In genomic region chrX:66200855-66201795, GRCh38 we compare ENCODE assay signal across 9 cellular contexts. TPM values are rescaled to one million over a fixed set of nuclear protein-coding genes. Genes with fewer than 3 reads are reported as not detected.
A peak's percentile ranks its signal among the peaks of the same experiment; 100 is the strongest.
DNase-seq lines count a peak whose midpoint lies in the region; ATAC-seq, FAIRE-seq and TF ChIP-seq lines count a peak whose summit lies in the region.
"Had no signal": no experiment of that assay in that cellular context is flagged by ENCODE, and none has a peak within 500 bp of the region (broad histone marks: within the 10 kb centered on the region; RNA-seq: fewer than 3 reads in every experiment).

No MANE protein-coding gene starts in this region.

- in situ Hi-C loops in GM23248 (cut with MboI) = loop anchor here (10.0 kb wide), 1 partner anchor 524 kb away; no protein-coding TSS in a partner anchor

- no peak overlapping the region for H2AFZ ChIP-seq in GM23248

- no peaks in the 10 kb centered on the region for H3K27me3 Mint-ChIP-seq in CD8-positive, alpha-beta T cell (ENCODE audit: low read depth)
- H3K27me3 Mint-ChIP-seq in T-helper 17 cell = no peaks in the 10 kb centered on the region

- H3K4me1 ChIP-seq in CD8-positive, alpha-beta T cell (ENCODE audit: insufficient read depth, low read length) = no peaks in the 10 kb centered on the region
- no peaks in the 10 kb centered on the region for H3K4me1 ChIP-seq in GM23248 (ENCODE audit: insufficient read depth)

- no peaks in the 10 kb centered on the region for H3K36me3 ChIP-seq in CD8-positive, alpha-beta T cell (ENCODE audit: insufficient read depth, low read length)
- no peaks in the 10 kb centered on the region for H3K36me3 ChIP-seq in GM23248 (ENCODE audit: low read depth)

- H3K9me2 ChIP-seq in GM23248 (ENCODE audit: insufficient read depth) = no peaks in the 10 kb centered on the region

- H3K27me3 ChIP-seq in CD8-positive, alpha-beta T cell (ENCODE audit: insufficient read depth, low read length) = no peaks in the 10 kb centered on the region
- H3K27me3 ChIP-seq in GM23248 (replicated peaks; ENCODE audit: insufficient read depth) = no peaks in the 10 kb centered on the region

- no peak for ATAC-seq in CD8-positive, alpha-beta T cell
- ATAC-seq in T-helper 17 cell (no peak), GM18498 (IDR thresholded peaks at IDR 0.05; ENCODE audit: unreplicated experiment) (no peak), GM21786 (IDR thresholded peaks at IDR 0.05; ENCODE audit: unreplicated experiment) (no peak)

- H3K4me2 ChIP-seq in GM23248 (ENCODE audit: unreplicated experiment) = no peak overlapping the region

- intact Hi-C loops in CD8-positive, alpha-beta T cell (cut with DNase I, micrococcal nuclease) = no loop called here

- H3K27ac Mint-ChIP-seq in CD8-positive, alpha-beta T cell = no peak overlapping the region
- H3K27ac Mint-ChIP-seq in T-helper 17 cell = peak overlapping the region; percentile 3

- no peaks in the 10 kb centered on the region for H3K9me3 ChIP-seq in CD8-positive, alpha-beta T cell (ENCODE audit: low read length)
- H3K9me3 ChIP-seq in GM23248 (ENCODE audit: low read depth) (no peaks in the 10 kb centered on the region), T-helper 17 cell (ENCODE audit: control insufficient read depth, low read length, poor library complexity, severe bottlenecking) (no peaks in the 10 kb centered on the region)

- DNase-seq in CD8-positive, alpha-beta T cell = no peak
- DNase-seq in GM23248 = peak; percentile 47
- DNase-seq in T-helper 17 cell = no peak
- peak; percentile 9 to 17 for DNase-seq in lung microvascular endothelial cell (ENCODE audit: low read depth in 2 of 2)
- DNase-seq in GM19240 (ENCODE audit: insufficient read length, low spot score) = no peak
- no peak for DNase-seq in HTR-8/SVneo (ENCODE audit: insufficient read length, low spot score)
- DNase-seq: NCI-H187 had no signal

- H3K4me1 Mint-ChIP-seq in CD8-positive, alpha-beta T cell (ENCODE audit: low read depth) = peaks cover 22% of the 10 kb centered on the region
- peaks cover 13% of the 10 kb centered on the region for H3K4me1 Mint-ChIP-seq in T-helper 17 cell

- no peaks in the 10 kb centered on the region for H3F3A ChIP-seq in GM23248 (ENCODE audit: insufficient read depth)

- no peaks in the 10 kb centered on the region for H4K20me1 ChIP-seq in GM23248 (ENCODE audit: insufficient read depth)

- no peak overlapping the region for H3K9ac ChIP-seq in GM23248

- WGBS in GM23248 (ENCODE audit: low coverage in 1 of 2, low lambda C conversion rate in 2 of 2, missing lambda C conversion rate in 2 of 2), 2 experiments = 43 to 45% methylated on average over 5 of the region's 5 CpGs

- POLR2A ChIA-PET in CD8-positive, alpha-beta T cell (lab: Charles Lee) = no interaction called here

- no peaks in the 10 kb centered on the region for H3K36me3 Mint-ChIP-seq in CD8-positive, alpha-beta T cell
- H3K36me3 Mint-ChIP-seq in T-helper 17 cell (ENCODE audit: low read depth) = no peaks in the 10 kb centered on the region

- H3K4me3 Mint-ChIP-seq in CD8-positive, alpha-beta T cell = peak overlapping the region; percentile 42
- peak overlapping the region; percentile 39 for H3K4me3 Mint-ChIP-seq in T-helper 17 cell

- no peaks in the 10 kb centered on the region for H3K79me2 ChIP-seq in GM23248 (ENCODE audit: insufficient read depth)

- no peak overlapping the region for H3K27ac ChIP-seq in CD8-positive, alpha-beta T cell (ENCODE audit: low read depth, low read length)
- H3K27ac ChIP-seq in GM23248 = no peak overlapping the region

- no peaks in the 10 kb centered on the region for H3K9me3 Mint-ChIP-seq in CD8-positive, alpha-beta T cell

- CTCF ChIA-PET in CD8-positive, alpha-beta T cell (lab: Charles Lee) = interaction anchor here (1.7 kb wide), 1 partner anchor 186 kb away, joined by 4 read pairs; no protein-coding TSS in a partner anchor

- TF ChIP-seq CTCF in CD8-positive, alpha-beta T cell (IDR thresholded peaks at IDR 0.05) = no peak

- no peak overlapping the region for H3K4me3 ChIP-seq in CD8-positive, alpha-beta T cell (ENCODE audit: low read depth, low read length)
- H3K4me3 ChIP-seq in GM23248 = no peak overlapping the region

- no peak for FAIRE-seq in HTR-8/SVneo (lab: Jason Lieb, UNC)

RNA-seq across cellular contexts. Expression of gene HEPH, which starts 37.1 kb away (rescaled TPM):
- total RNA-seq in CD8-positive, alpha-beta T cell = not detected
- total RNA-seq in GM23248 (2014; rRNA removed; shearing (Covaris generic)) = 28.2 and 42.4 TPM in 2 replicates
- 14.3 and 15.2 TPM in 2 replicates for polyA plus RNA-seq in GM23248 (2016; fragmentation: Nextera tagmentation; extraction: Ambion mirVana)
- total RNA-seq in T-helper 17 cell = under 1 TPM in 1 of 2 donors, not detected in 1; 0.29 TPM
- 1.4 and 2.4 TPM in 2 replicates for total RNA-seq in lung microvascular endothelial cell

Comparison
In these comparisons a context has a peak if more than half of its experiments do, and no peak if none do; other contexts are left out.
1. DNase-seq: peak in GM23248 (single experiment) and lung microvascular endothelial cell (2 of 2); none in CD8-positive, alpha-beta T cell (0 of 7), T-helper 17 cell (0 of 3), GM19240 (single experiment) and HTR-8/SVneo (single experiment).